8 cellular contexts compared by ENCODE assay signal in genomic region chr17:7309628-7310027, GRCh38. TPM values are rescaled to one million over a fixed set of nuclear protein-coding genes. Genes with fewer than 3 reads are reported as not detected.
A peak's percentile ranks its signal among the peaks of the same experiment; 100 is the strongest.
DNase-seq lines count a peak whose midpoint lies in the region; ATAC-seq and TF ChIP-seq lines count a peak whose summit lies in the region.

No MANE protein-coding gene starts in this region.

- no peak for TF ChIP-seq CTCF in right atrium auricular region (IDR thresholded peaks at IDR 0.05)
- TF ChIP-seq CTCF in lower lobe of right lung (IDR thresholded peaks at IDR 0.05): no peak
- no peak for TF ChIP-seq CTCF in upper lobe of left lung (IDR thresholded peaks at IDR 0.05)

- H3K36me3 ChIP-seq in right atrium auricular region: peaks cover 47% of the 10 kb centered on the region
- peaks cover 53% of the 10 kb centered on the region for H3K36me3 ChIP-seq in lower lobe of right lung
- H3K36me3 ChIP-seq in upper lobe of left lung: peaks cover 27 to 48% (median 41%) of the 10 kb centered on the region in 4 donors

- intact Hi-C loops in Right ventricle myocardium superior (cut with DNase I): loop anchor here (5.0 kb wide), 1 partner anchor 248 kb away; the partner anchor contains the start of gene TNFSF13
- intact Hi-C loops in lower lobe of right lung (cut with DNase I): no loop called here

- DNase-seq in right atrium auricular region (ENCODE audit: low spot score) (no peak), Right ventricle myocardium superior (no peak), lower lobe of right lung (no peak), upper lobe of left lung (no peak), AML-193 (lab: John Stamatoyannopoulos, UW) (no peak), H4 (ENCODE audit: low spot score) (no peak)
- DNase-seq in activated naive CD8-positive, alpha-beta T cell treated with anti-CD3 and anti-CD28 coated beads, Interleukin-2, amount 10 ng/mL, durations not matched to agents 7 days and 5 days: no peak
- DNase-seq in stimulated activated naive CD4-positive, alpha-beta T cell treated with Interleukin-2 at 50 U/mL for 16 hours (lab: John Stamatoyannopoulos, UW): no peak

- TF ChIP-seq EP300 in upper lobe of left lung (IDR thresholded peaks at IDR 0.05): no peak

- H3K27ac ChIP-seq in right atrium auricular region (peak overlapping the region; percentile 99), lower lobe of right lung (peak overlapping the region; percentile 96), upper lobe of left lung (peak overlapping the region; percentile 97 to 100 (median 98))

- POLR2A ChIA-PET in activated naive CD8-positive, alpha-beta T cell treated with anti-CD3 and anti-CD28 coated beads, Interleukin-2, amount 10 ng/mL, durations not matched to agents 7 days and 5 days (lab: Charles Lee): interaction anchor here (1.1 to 4.3 kb wide), 7 partner anchors 17 to 71 kb away, joined by 3 to 34 read pairs (median 9); partner anchors contain the start of genes ACAP1, NEURL4 and PHF23

- TF ChIP-seq POLR2A in upper lobe of left lung (IDR thresholded peaks at IDR 0.05): no peak

- H3K9me3 ChIP-seq in right atrium auricular region (no peaks in the 10 kb centered on the region), lower lobe of right lung (no peaks in the 10 kb centered on the region), upper lobe of left lung (no peaks in the 10 kb centered on the region)

- peak overlapping the region; percentile 88 for H3K4me3 Mint-ChIP-seq in activated naive CD8-positive, alpha-beta T cell treated with anti-CD3 and anti-CD28 coated beads, Interleukin-2, amount 10 ng/mL, durations not matched to agents 7 days and 5 days

- peaks cover 0 to 46% of the 10 kb centered on the region in 2 donors for H3K4me1 ChIP-seq in right atrium auricular region
- peaks cover 32% of the 10 kb centered on the region for H3K4me1 ChIP-seq in lower lobe of right lung
- peaks cover 32 to 55% (median 36%) of the 10 kb centered on the region in 4 donors for H3K4me1 ChIP-seq in upper lobe of left lung

- peaks cover 28% of the 10 kb centered on the region for H3K36me3 Mint-ChIP-seq in activated naive CD8-positive, alpha-beta T cell treated with anti-CD3 and anti-CD28 coated beads, Interleukin-2, amount 10 ng/mL, durations not matched to agents 7 days and 5 days

- peaks cover 45% of the 10 kb centered on the region for H3K4me1 Mint-ChIP-seq in activated naive CD8-positive, alpha-beta T cell treated with anti-CD3 and anti-CD28 coated beads, Interleukin-2, amount 10 ng/mL, durations not matched to agents 7 days and 5 days

- 82 to 83% methylated on average over 12 of the region's 12 CpGs for whole genome bisulfite sequencing in upper lobe of left lung, 2 donors

- peak overlapping the region; percentile 98 for H3K27ac Mint-ChIP-seq in activated naive CD8-positive, alpha-beta T cell treated with anti-CD3 and anti-CD28 coated beads, Interleukin-2, amount 10 ng/mL, durations not matched to agents 7 days and 5 days

- H3K27me3 ChIP-seq in right atrium auricular region (no peaks in the 10 kb centered on the region), lower lobe of right lung (ENCODE audit: low read depth) (no peaks in the 10 kb centered on the region), upper lobe of left lung (no peaks in the 10 kb centered on the region)

- no peaks in the 10 kb centered on the region for H3K27me3 Mint-ChIP-seq in activated naive CD8-positive, alpha-beta T cell treated with anti-CD3 and anti-CD28 coated beads, Interleukin-2, amount 10 ng/mL, durations not matched to agents 7 days and 5 days

- ATAC-seq in Right ventricle myocardium superior (ENCODE audit: poor library complexity): no peak
- no peak for ATAC-seq in activated naive CD8-positive, alpha-beta T cell treated with anti-CD3 and anti-CD28 coated beads, Interleukin-2, amount 10 ng/mL, durations not matched to agents 7 days and 5 days (ENCODE audit: low read depth)
- ATAC-seq in lower lobe of right lung: no peak
- no peak for ATAC-seq in upper lobe of left lung (ENCODE audit: low FRiP score in 2 of 2)

- H3K4me3 ChIP-seq in right atrium auricular region (peak overlapping the region in 1 of 2 donors; percentile 90), lower lobe of right lung (no peak overlapping the region), upper lobe of left lung (peak overlapping the region in 1 of 4 donors; percentile 90)

- no peaks in the 10 kb centered on the region for H3K9me3 Mint-ChIP-seq in activated naive CD8-positive, alpha-beta T cell treated with anti-CD3 and anti-CD28 coated beads, Interleukin-2, amount 10 ng/mL, durations not matched to agents 7 days and 5 days

RNA-seq across cellular contexts. Expression of gene EIF5A, which starts 2.2 kb away (rescaled TPM):
- total RNA-seq in right atrium auricular region (100 to 1,000 TPM; 131 to 164 TPM), Right ventricle myocardium superior (295 TPM), lower lobe of right lung (216 TPM), upper lobe of left lung (100 to 1,000 TPM in 5 of 6 donors, 10 to 100 TPM in 1; 84.9 to 303 (median 207) TPM)
- total RNA-seq in activated naive CD8-positive, alpha-beta T cell treated with anti-CD3 and anti-CD28 coated beads, Interleukin-2, amount 10 ng/mL, durations not matched to agents 7 days and 5 days: 100 to 1,000 TPM; 420 to 451 TPM
- 460 and 526 TPM in 2 replicates for total RNA-seq in H4 (2014; rRNA removed; shearing (Covaris generic))

RNA-seq across cellular contexts. Expression of gene GPS2, which starts 5.5 kb away (rescaled TPM):
- total RNA-seq in right atrium auricular region (10 to 100 TPM; 80.4 to 97.0 TPM), Right ventricle myocardium superior (68.8 TPM), lower lobe of right lung (66.6 TPM), upper lobe of left lung (100 to 1,000 TPM in 2 of 6 donors, 10 to 100 TPM in 4; 55.2 to 109 (median 95.7) TPM)
- total RNA-seq in activated naive CD8-positive, alpha-beta T cell treated with anti-CD3 and anti-CD28 coated beads, Interleukin-2, amount 10 ng/mL, durations not matched to agents 7 days and 5 days: 10 to 100 TPM; 97.1 to 98.5 TPM
- 55.9 and 65.1 TPM in 2 replicates for total RNA-seq in H4 (2014; rRNA removed; shearing (Covaris generic))

RNA-seq across cellular contexts. Expression of gene YBX2, which starts 15.2 kb away (rescaled TPM):
- total RNA-seq in right atrium auricular region: 1 to 10 TPM; 2.9 to 3.0 TPM
- total RNA-seq in Right ventricle myocardium superior: 0.75 TPM
- total RNA-seq in activated naive CD8-positive, alpha-beta T cell treated with anti-CD3 and anti-CD28 coated beads, Interleukin-2, amount 10 ng/mL, durations not matched to agents 7 days and 5 days: 1 to 10 TPM in 1 of 2 experiments, under 1 TPM in 1; 0.37 to 1.2 TPM
- 0.41 TPM for total RNA-seq in lower lobe of right lung
- 1 to 10 TPM in 3 of 6 donors, under 1 TPM in 2, not detected in 1; 0.14 to 2.2 (median 1.2) TPM for total RNA-seq in upper lobe of left lung
- total RNA-seq in H4 (2014; rRNA removed; shearing (Covaris generic)): not detected in 2 replicates

RNA-seq across cellular contexts. Expression of gene NEURL4, which starts 19.5 kb away (rescaled TPM):
- total RNA-seq in right atrium auricular region: 10 to 100 TPM in 1 of 2 donors, 1 to 10 TPM in 1; 9.5 to 12.8 TPM
- total RNA-seq in Right ventricle myocardium superior: 26.2 TPM
- 10 to 100 TPM; 53.4 to 58.6 TPM for total RNA-seq in activated naive CD8-positive, alpha-beta T cell treated with anti-CD3 and anti-CD28 coated beads, Interleukin-2, amount 10 ng/mL, durations not matched to agents 7 days and 5 days
- 35.2 TPM for total RNA-seq in lower lobe of right lung
- total RNA-seq in upper lobe of left lung: 10 to 100 TPM; 14.2 to 77.5 (median 37.5) TPM
- total RNA-seq in H4 (2014; rRNA removed; shearing (Covaris generic)): 3.4 and 3.5 TPM in 2 replicates

RNA-seq across cellular contexts. Expression of gene ACAP1, which starts 26.7 kb away (rescaled TPM):
- total RNA-seq in right atrium auricular region: 1 to 10 TPM; 5.1 to 6.7 TPM
- total RNA-seq in Right ventricle myocardium superior: 14.9 TPM
- 100 to 1,000 TPM; 710 to 756 TPM for total RNA-seq in activated naive CD8-positive, alpha-beta T cell treated with anti-CD3 and anti-CD28 coated beads, Interleukin-2, amount 10 ng/mL, durations not matched to agents 7 days and 5 days
- 26.5 TPM for total RNA-seq in lower lobe of right lung
- total RNA-seq in upper lobe of left lung: 100 to 1,000 TPM in 1 of 6 donors, 10 to 100 TPM in 4, 1 to 10 TPM in 1; 8.5 to 114 (median 22.8) TPM
- total RNA-seq in H4 (2014; rRNA removed; shearing (Covaris generic)): 0.19 TPM in 1 of 2 replicates, not detected in the other
